Comparison of ENCODE assay signal across 12 cellular contexts in the genomic region with DNA sequence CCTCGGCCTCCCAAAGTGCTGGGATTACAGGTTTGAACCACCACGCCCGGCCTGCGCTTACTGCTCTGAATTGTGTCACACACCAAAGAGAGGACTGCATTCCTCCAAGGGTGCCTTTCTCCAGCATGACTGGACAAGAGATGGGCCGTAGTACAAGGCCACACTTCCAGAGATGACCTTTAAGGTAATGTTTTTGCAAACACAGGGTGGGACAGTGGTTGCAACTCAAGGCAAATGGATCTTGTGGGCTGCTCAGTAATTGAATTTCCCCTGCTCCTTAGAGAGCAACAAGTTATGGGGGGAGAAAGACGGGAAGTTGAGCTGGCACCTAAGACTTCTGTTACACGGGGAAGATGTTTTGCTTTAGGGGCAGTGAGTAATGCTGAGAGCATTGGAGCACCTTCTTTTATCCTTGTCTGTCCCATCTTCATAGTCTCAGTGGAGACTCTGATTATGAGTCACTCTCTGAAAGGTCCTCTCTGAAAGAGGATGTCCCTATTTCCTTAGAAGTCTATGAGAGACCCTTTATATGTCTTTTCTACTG.
A peak's percentile ranks its signal among the peaks of the same experiment; 100 is the strongest.
DNase-seq lines count a peak whose midpoint lies in the region; ATAC-seq, FAIRE-seq and TF ChIP-seq lines count a peak whose summit lies in the region.
"Had no signal": no experiment of that assay in that cellular context is flagged by ENCODE, and none has a peak within 500 bp of the region (broad histone marks: within the 10 kb centered on the region; RNA-seq: fewer than 3 reads in every experiment).

No MANE protein-coding gene starts in this region.

- H3K4me3 ChIP-seq in GM12865 (ENCODE audit: low read depth, low read length) (no peak overlapping the region), PC-3 (ENCODE audit: low read length) (peak overlapping the region; percentile 51; the same call in 1 of the 2 replicates), endothelial cell of umbilical vein (replicated peaks in 1 of 3; ENCODE audit: insufficient read depth in 1 of 3, low read depth in 1 of 3, low read length in 3 of 3) (no peak overlapping the region), WERI-Rb-1 (ENCODE audit: low read depth, low read length) (no peak overlapping the region)
- H3K4me3 ChIP-seq: thoracic aorta had no signal

- POLR2A ChIA-PET in PC-3 (lab: Charles Lee; ENCODE audit: unreplicated experiment), result interaction anchor here (0.5 to 0.6 kb wide), 2 partner anchors 49 to 748 kb away, joined by 3 to 5 read pairs; no protein-coding TSS in a partner anchor
- POLR2A ChIA-PET in endothelial cell of umbilical vein (lab: Charles Lee), result no interaction called here

- no peaks in the 10 kb centered on the region for H3K9me1 ChIP-seq in endothelial cell of umbilical vein (replicated peaks; ENCODE audit: control insufficient read depth, extremely low read depth, insufficient read depth, low read length)

- CTCF ChIA-PET in PC-3 (lab: Charles Lee) (no interaction called here), endothelial cell of umbilical vein (lab: Charles Lee) (interaction anchor here (1.0 kb wide), 1 partner anchor 11 kb away, joined by 3 read pairs; no protein-coding TSS in a partner anchor)

- H3K36me3 ChIP-seq in PC-3 (ENCODE audit: low read depth, low read length) (no peaks in the 10 kb centered on the region), endothelial cell of umbilical vein (ENCODE audit: control insufficient read depth in 2 of 2, extremely low read depth in 1 of 2, insufficient read depth in 2 of 2, low read length in 2 of 2) (no peaks in the 10 kb centered on the region), WERI-Rb-1 (no peaks in the 10 kb centered on the region)
- H3K36me3 ChIP-seq: thoracic aorta had no signal

- TF ChIP-seq POLR2A in endothelial cell of umbilical vein (IDR thresholded peaks at IDR 0.05; ENCODE audit: low read depth, low read length), result no peak

- TF ChIP-seq CTCF in GM12865 (IDR thresholded peaks at IDR 0.05; ENCODE audit: insufficient read depth, low read depth, low read length, missing control alignments) (no peak), PC-3 (conservative IDR thresholded peaks at IDR 0.05; ENCODE audit: low read depth, low read length) (no peak), endothelial cell of umbilical vein (IDR thresholded peaks at IDR 0.05; ENCODE audit: extremely low read depth in 1 of 2, insufficient read depth in 1 of 2, low read depth in 1 of 2, low read length in 2 of 2) (no peak), osteocyte (IDR thresholded peaks at IDR 0.05) (no peak), WERI-Rb-1 (IDR thresholded peaks at IDR 0.05; ENCODE audit: low read depth, low read length) (no peak)

- H3K9me3 ChIP-seq in PC-3 (ENCODE audit: low read length) (no peaks in the 10 kb centered on the region), endothelial cell of umbilical vein (replicated peaks; ENCODE audit: control insufficient read depth, insufficient read depth, low read length) (no peaks in the 10 kb centered on the region), WERI-Rb-1 (ENCODE audit: severe bottlenecking) (peaks cover 2% of the 10 kb centered on the region)
- H3K9me3 ChIP-seq: thoracic aorta had no signal

- H3K9me3 Mint-ChIP-seq in osteocyte (ENCODE audit: unreplicated experiment), result peaks cover 11% of the 10 kb centered on the region

- no peak overlapping the region for H3K4me3 Mint-ChIP-seq in osteocyte (ENCODE audit: unreplicated experiment)

- intact Hi-C loops in PC-3 (cut with micrococcal nuclease) (loop anchor here (5.0 kb wide), 2 partner anchors 92 to 182 kb away; no protein-coding TSS in a partner anchor), endothelial cell of umbilical vein (cut with micrococcal nuclease) (no loop called here)

- H3K27ac ChIP-seq in PC-3 (ENCODE audit: low read length) (peak overlapping the region; percentile 88), endothelial cell of umbilical vein (ENCODE audit: insufficient read depth, low read depth, low read length) (no peak overlapping the region), WERI-Rb-1 (no peak overlapping the region)
- H3K27ac ChIP-seq: thoracic aorta, VCaP had no signal

- no peak overlapping the region for H3K27ac Mint-ChIP-seq in osteocyte (ENCODE audit: unreplicated experiment)

- BruUV-seq in PC-3 (replicated peaks; lab: Mats Ljungman, UMichigan), result no TSS peak
- BruUV-seq in endothelial cell of umbilical vein (replicated peaks; lab: Mats Ljungman, UMichigan), result no TSS peak

- peaks cover 9% of the 10 kb centered on the region for H3K4me1 Mint-ChIP-seq in osteocyte (ENCODE audit: unreplicated experiment)

- no peaks in the 10 kb centered on the region for H3K79me2 ChIP-seq in PC-3 (ENCODE audit: low read length)
- H3K79me2 ChIP-seq in endothelial cell of umbilical vein (ENCODE audit: control insufficient read depth, insufficient read depth, low read length), result no peaks in the 10 kb centered on the region

- ATAC-seq in PC-3 (peak; percentile 76), GM19395 (IDR thresholded peaks at IDR 0.05; ENCODE audit: unreplicated experiment) (no peak), HG02642 (IDR thresholded peaks at IDR 0.05; ENCODE audit: poor library complexity, unreplicated experiment) (no peak)

- peak overlapping the region; percentile 75 for H3K4me2 ChIP-seq in PC-3 (ENCODE audit: low read length)
- no peak overlapping the region for H3K4me2 ChIP-seq in endothelial cell of umbilical vein (ENCODE audit: insufficient read depth, low read length)

- H3K4me1 ChIP-seq in PC-3 (ENCODE audit: insufficient read depth, low read length) (peaks cover 45% of the 10 kb centered on the region), endothelial cell of umbilical vein (ENCODE audit: control insufficient read depth, extremely low read depth, insufficient read depth, low read length) (peaks cover 5% of the 10 kb centered on the region)

- no peaks in the 10 kb centered on the region for H3K27me3 ChIP-seq in PC-3 (ENCODE audit: low read length)
- H3K27me3 ChIP-seq in endothelial cell of umbilical vein (ENCODE audit: control insufficient read depth in 2 of 2, insufficient read depth in 2 of 2, low read length in 2 of 2), result no peaks in the 10 kb centered on the region
- no peaks in the 10 kb centered on the region for H3K27me3 ChIP-seq in WERI-Rb-1 (ENCODE audit: insufficient read depth, low read depth, severe bottlenecking)

- no peaks in the 10 kb centered on the region for H3K9me2 ChIP-seq in PC-3 (replicated peaks; ENCODE audit: low read length)

- H4K20me1 ChIP-seq in PC-3 (ENCODE audit: low read length), result no peaks in the 10 kb centered on the region
- no peaks in the 10 kb centered on the region for H4K20me1 ChIP-seq in endothelial cell of umbilical vein (replicated peaks; ENCODE audit: control insufficient read depth, extremely low read depth, insufficient read depth, low read length)

- H2AFZ ChIP-seq in PC-3 (ENCODE audit: low read length), result peak overlapping the region; percentile 44; the same call in 1 of the 2 replicates
- H2AFZ ChIP-seq in endothelial cell of umbilical vein (ENCODE audit: low read depth, low read length), result no peak overlapping the region

- peak; percentile 21 for DNase-seq in GM12865 (ENCODE audit: low read depth)
- DNase-seq in PC-3, result peak; percentile 88
- DNase-seq in endothelial cell of umbilical vein (ENCODE audit: low read depth, low spot score), result no peak
- peak; percentile 70 for DNase-seq in osteocyte (ENCODE audit: extremely low spot score, unreplicated experiment)
- no peak for DNase-seq in WERI-Rb-1
- no peak for DNase-seq in NCI-H1417 treated with DMSO at 0.1 percent for 48 hours (lab: John Stamatoyannopoulos, UW)
- DNase-seq: activated CD8-positive, alpha-beta memory T cell treated with anti-CD3 and anti-CD28 coated beads, Interleukin-2, amount 50 U/mL, for 4 hours; Calu3 had no signal

- H3K9ac ChIP-seq in PC-3 (ENCODE audit: low read length) (peak overlapping the region; percentile 54), endothelial cell of umbilical vein (replicated peaks; ENCODE audit: extremely low read depth, insufficient read depth, low read length) (no peak overlapping the region)

- H3K36me3 Mint-ChIP-seq in osteocyte (ENCODE audit: unreplicated experiment), result peaks cover 2% of the 10 kb centered on the region

- H3K27me3 Mint-ChIP-seq in osteocyte (ENCODE audit: unreplicated experiment), result no peaks in the 10 kb centered on the region

- dilution Hi-C loops in endothelial cell of umbilical vein (cut with MboI; ENCODE audit: extremely low pct_ligation_motif_present, low sequenced_read_pairs), result no loop called here

- peaks cover 8% of the 10 kb centered on the region for H3F3A ChIP-seq in PC-3 (ENCODE audit: low read length, unreplicated experiment)

- FAIRE-seq in endothelial cell of umbilical vein (lab: Jason Lieb, UNC), result no peak

TF ChIP-seq in endothelial cell of umbilical vein, 7 proteins besides CTCF, POLR2A, EP300 and RAD21:
- no peak for TF ChIP-seq POLR2AphosphoS5 (IDR thresholded peaks at IDR 0.05; ENCODE audit: insufficient read depth, low read depth, low read length)
- TF ChIP-seq FOS (IDR thresholded peaks at IDR 0.05; ENCODE audit: borderline replicate concordance, insufficient read depth, low read length), result peak; percentile 17

Comparison
In these comparisons a context has a peak if more than half of its experiments do, and no peak if none do; other contexts are left out.
1. DNase-seq: peak in GM12865 (single experiment), PC-3 (single experiment) and osteocyte (single experiment); none in endothelial cell of umbilical vein (single experiment), WERI-Rb-1 (single experiment) and NCI-H1417 treated with DMSO at 0.1 percent for 48 hours (single experiment).